In genomic region chr22:31020334-31020733, GRCh38 we compare ENCODE assay signal across 1 cellular context.
TF ChIP-seq lines count a peak whose summit lies in the region.

No MANE protein-coding gene starts in this region.

TF ChIP-seq in HepG2, 621 proteins besides CTCF, POLR2A, EP300 and RAD21:
- TF ChIP-seq HNF4A (CRISPR knock-in tag; IDR thresholded peaks at IDR 0.05) (peak; percentile 37; the same call in 1 of the 2 replicates), SP140L (CRISPR knock-in tag; IDR thresholded peaks at IDR 0.05; ENCODE audit: borderline replicate concordance) (no peak), MEF2D (CRISPR knock-in tag; IDR thresholded peaks at IDR 0.05) (no peak), TEAD3 (CRISPR knock-in tag; optimal IDR thresholded peaks at IDR 0.05; ENCODE audit: borderline replicate concordance) (peak; percentile 38), ZNF737 (CRISPR knock-in tag; IDR thresholded peaks at IDR 0.05; ENCODE audit: borderline replicate concordance) (no peak), TMF1 (CRISPR knock-in tag; IDR thresholded peaks at IDR 0.05; ENCODE audit: low read depth) (no peak)
